In genomic region chr1:60890664-60891063, GRCh38 we compare ENCODE assay signal across 1 cellular context.
TF ChIP-seq lines count a peak whose summit lies in the region.

No MANE protein-coding gene starts in this region.

TF ChIP-seq in GM23338, 12 proteins besides CTCF, POLR2A, EP300 and RAD21 (continued from another document):
- TF ChIP-seq, protein P1, sequence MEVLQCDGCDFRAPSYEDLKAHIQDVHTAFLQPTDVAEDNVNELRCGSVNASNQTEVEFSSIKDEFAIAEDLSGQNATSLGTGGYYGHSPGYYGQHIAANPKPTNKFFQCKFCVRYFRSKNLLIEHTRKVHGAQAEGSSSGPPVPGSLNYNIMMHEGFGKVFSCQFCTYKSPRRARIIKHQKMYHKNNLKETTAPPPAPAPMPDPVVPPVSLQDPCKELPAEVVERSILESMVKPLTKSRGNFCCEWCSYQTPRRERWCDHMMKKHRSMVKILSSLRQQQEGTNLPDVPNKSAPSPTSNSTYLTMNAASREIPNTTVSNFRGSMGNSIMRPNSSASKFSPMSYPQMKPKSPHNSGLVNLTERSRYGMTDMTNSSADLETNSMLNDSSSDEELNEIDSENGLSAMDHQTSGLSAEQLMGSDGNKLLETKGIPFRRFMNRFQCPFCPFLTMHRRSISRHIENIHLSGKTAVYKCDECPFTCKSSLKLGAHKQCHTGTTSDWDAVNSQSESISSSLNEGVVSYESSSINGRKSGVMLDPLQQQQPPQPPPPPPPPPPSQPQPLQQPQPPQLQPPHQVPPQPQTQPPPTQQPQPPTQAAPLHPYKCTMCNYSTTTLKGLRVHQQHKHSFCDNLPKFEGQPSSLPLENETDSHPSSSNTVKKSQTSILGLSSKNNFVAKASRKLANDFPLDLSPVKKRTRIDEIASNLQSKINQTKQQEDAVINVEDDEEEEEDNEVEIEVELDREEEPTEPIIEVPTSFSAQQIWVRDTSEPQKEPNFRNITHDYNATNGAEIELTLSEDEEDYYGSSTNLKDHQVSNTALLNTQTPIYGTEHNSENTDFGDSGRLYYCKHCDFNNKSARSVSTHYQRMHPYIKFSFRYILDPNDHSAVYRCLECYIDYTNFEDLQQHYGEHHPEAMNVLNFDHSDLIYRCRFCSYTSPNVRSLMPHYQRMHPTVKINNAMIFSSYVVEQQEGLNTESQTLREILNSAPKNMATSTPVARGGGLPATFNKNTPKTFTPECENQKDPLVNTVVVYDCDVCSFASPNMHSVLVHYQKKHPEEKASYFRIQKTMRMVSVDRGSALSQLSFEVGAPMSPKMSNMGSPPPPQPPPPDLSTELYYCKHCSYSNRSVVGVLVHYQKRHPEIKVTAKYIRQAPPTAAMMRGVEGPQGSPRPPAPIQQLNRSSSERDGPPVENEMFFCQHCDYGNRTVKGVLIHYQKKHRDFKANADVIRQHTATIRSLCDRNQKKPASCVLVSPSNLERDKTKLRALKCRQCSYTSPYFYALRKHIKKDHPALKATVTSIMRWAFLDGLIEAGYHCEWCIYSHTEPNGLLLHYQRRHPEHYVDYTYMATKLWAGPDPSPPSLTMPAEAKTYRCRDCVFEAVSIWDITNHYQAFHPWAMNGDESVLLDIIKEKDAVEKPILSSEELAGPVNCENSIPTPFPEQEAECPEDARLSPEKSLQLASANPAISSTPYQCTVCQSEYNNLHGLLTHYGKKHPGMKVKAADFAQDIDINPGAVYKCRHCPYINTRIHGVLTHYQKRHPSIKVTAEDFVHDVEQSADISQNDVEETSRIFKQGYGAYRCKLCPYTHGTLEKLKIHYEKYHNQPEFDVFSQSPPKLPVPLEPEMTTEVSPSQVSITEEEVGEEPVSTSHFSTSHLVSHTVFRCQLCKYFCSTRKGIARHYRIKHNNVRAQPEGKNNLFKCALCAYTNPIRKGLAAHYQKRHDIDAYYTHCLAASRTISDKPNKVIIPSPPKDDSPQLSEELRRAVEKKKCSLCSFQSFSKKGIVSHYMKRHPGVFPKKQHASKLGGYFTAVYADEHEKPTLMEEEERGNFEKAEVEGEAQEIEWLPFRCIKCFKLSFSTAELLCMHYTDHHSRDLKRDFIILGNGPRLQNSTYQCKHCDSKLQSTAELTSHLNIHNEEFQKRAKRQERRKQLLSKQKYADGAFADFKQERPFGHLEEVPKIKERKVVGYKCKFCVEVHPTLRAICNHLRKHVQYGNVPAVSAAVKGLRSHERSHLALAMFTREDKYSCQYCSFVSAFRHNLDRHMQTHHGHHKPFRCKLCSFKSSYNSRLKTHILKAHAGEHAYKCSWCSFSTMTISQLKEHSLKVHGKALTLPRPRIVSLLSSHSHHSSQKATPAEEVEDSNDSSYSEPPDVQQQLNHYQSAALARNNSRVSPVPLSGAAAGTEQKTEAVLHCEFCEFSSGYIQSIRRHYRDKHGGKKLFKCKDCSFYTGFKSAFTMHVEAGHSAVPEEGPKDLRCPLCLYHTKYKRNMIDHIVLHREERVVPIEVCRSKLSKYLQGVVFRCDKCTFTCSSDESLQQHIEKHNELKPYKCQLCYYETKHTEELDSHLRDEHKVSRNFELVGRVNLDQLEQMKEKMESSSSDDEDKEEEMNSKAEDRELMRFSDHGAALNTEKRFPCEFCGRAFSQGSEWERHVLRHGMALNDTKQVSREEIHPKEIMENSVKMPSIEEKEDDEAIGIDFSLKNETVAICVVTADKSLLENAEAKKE (CRISPR knock-in tag; IDR thresholded peaks at IDR 0.05) = no peak
- TF ChIP-seq ZNF331 (CRISPR knock-in tag; IDR thresholded peaks at IDR 0.05; ENCODE audit: low read depth) (no peak), CREB1 (CRISPR knock-in tag; IDR thresholded peaks at IDR 0.05; ENCODE audit: low read depth) (no peak), EZH2phosphoT487 (IDR thresholded peaks at IDR 0.05; ENCODE audit: unreplicated experiment) (no peak), EZH2 (IDR thresholded peaks at IDR 0.05; ENCODE audit: low read depth, unreplicated experiment) (no peak), NANOG (IDR thresholded peaks at IDR 0.05; ENCODE audit: borderline replicate concordance) (no peak), POLR2AphosphoS5 (IDR thresholded peaks at IDR 0.05; ENCODE audit: low read depth) (no peak), STAT1 (IDR thresholded peaks at IDR 0.05; ENCODE audit: unreplicated experiment) (no peak)
- TF ChIP-seq, protein P2, sequence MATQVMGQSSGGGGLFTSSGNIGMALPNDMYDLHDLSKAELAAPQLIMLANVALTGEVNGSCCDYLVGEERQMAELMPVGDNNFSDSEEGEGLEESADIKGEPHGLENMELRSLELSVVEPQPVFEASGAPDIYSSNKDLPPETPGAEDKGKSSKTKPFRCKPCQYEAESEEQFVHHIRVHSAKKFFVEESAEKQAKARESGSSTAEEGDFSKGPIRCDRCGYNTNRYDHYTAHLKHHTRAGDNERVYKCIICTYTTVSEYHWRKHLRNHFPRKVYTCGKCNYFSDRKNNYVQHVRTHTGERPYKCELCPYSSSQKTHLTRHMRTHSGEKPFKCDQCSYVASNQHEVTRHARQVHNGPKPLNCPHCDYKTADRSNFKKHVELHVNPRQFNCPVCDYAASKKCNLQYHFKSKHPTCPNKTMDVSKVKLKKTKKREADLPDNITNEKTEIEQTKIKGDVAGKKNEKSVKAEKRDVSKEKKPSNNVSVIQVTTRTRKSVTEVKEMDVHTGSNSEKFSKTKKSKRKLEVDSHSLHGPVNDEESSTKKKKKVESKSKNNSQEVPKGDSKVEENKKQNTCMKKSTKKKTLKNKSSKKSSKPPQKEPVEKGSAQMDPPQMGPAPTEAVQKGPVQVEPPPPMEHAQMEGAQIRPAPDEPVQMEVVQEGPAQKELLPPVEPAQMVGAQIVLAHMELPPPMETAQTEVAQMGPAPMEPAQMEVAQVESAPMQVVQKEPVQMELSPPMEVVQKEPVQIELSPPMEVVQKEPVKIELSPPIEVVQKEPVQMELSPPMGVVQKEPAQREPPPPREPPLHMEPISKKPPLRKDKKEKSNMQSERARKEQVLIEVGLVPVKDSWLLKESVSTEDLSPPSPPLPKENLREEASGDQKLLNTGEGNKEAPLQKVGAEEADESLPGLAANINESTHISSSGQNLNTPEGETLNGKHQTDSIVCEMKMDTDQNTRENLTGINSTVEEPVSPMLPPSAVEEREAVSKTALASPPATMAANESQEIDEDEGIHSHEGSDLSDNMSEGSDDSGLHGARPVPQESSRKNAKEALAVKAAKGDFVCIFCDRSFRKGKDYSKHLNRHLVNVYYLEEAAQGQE (IDR thresholded peaks at IDR 0.05; ENCODE audit: unreplicated experiment) = no peak
TF ChIP-seq in GM23338: peak in this region for 0.
